In the genomic region with DNA sequence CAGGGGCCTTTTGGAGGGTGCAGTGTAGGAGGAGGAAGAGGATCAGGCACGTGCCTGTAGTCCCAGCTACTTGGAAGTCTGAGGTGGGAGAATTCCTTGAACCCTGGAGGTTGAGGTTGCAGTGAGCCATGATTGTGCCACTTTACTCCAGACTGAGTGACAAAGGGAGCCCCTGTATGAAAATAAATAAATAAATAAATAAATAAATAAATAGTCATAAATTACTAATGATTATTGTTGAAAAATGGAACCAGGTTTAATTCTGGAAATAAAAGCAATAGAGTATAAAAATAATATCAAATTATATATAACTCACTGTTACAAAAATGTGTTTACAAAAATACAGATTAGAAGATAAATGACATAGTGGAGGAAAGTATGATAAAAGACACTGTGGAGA, we compare ENCODE assay signal across 32 cellular contexts. TPM values are rescaled to one million over a fixed set of nuclear protein-coding genes. Genes with fewer than 3 reads are reported as not detected.
"Had no signal": no experiment of that assay in that cellular context is flagged by ENCODE, and none has a peak within 500 bp of the region (broad histone marks: within the 10 kb centered on the region; RNA-seq: fewer than 3 reads in every experiment).

No MANE protein-coding gene starts in this region.

- H3K36me3 Mint-ChIP-seq: stimulated activated effector memory CD8-positive, alpha-beta T cell treated with anti-CD3 and anti-CD28 coated beads, Interleukin-12 subunit alpha, Interleukin-12 subunit beta, amount 100 ng/mL, for 72 hours; stimulated activated memory B cell treated with anti-CD40 and anti-IgM and Interleukin-4, amounts not matched to agents 10 μg/mL and 1 μg/mL and 100 μg/mL, for 72 hours; stimulated activated naive B cell treated with anti-CD40 and anti-IgM and Interleukin-4, amounts not matched to agents 10 μg/mL and 1 μg/mL and 100 μg/mL, for 72 hours; type B pancreatic cell had no signal

- H3K4me3 Mint-ChIP-seq: stimulated activated effector memory CD8-positive, alpha-beta T cell treated with anti-CD3 and anti-CD28 coated beads, Interleukin-12 subunit alpha, Interleukin-12 subunit beta, amount 100 ng/mL, for 72 hours; stimulated activated memory B cell treated with anti-CD40 and anti-IgM and Interleukin-4, amounts not matched to agents 10 μg/mL and 1 μg/mL and 100 μg/mL, for 72 hours; stimulated activated naive B cell treated with anti-CD40 and anti-IgM and Interleukin-4, amounts not matched to agents 10 μg/mL and 1 μg/mL and 100 μg/mL, for 72 hours; stimulated activated naive CD8-positive, alpha-beta T cell treated with anti-CD3 and anti-CD28 coated beads, Interleukin-15, amount 100 ng/mL, for 72 hours; stimulated activated naive CD8-positive, alpha-beta T cell treated with anti-CD3 and anti-CD28 coated beads, Interleukin-15, Interleukin-2, amounts not matched to agents 100 ng/mL and 50 ng/mL, for 24 hours; type B pancreatic cell had no signal

- H3K27ac ChIP-seq: stomach, suprapubic skin, testis, thoracic aorta, thyroid gland, tibial artery, tibial nerve, transverse colon, upper lobe of left lung, upper lobe of right lung, uterus, vagina had no signal

- H3K9me3 ChIP-seq: suprapubic skin, testis, thoracic aorta, thyroid gland, tibial artery, tibial nerve, transverse colon, upper lobe of left lung, upper lobe of right lung, uterus, vagina had no signal

- H3K27me3 ChIP-seq: stomach, suprapubic skin, testis, thyroid gland, tibial artery, tibial nerve, transverse colon, upper lobe of left lung, upper lobe of right lung, uterus, vagina had no signal

- H3K4me3 ChIP-seq: stomach, suprapubic skin, testis, thoracic aorta, thyroid gland, tibial artery, tibial nerve, transverse colon, upper lobe of left lung, upper lobe of right lung, uterus, vagina had no signal

- H3K9me3 Mint-ChIP-seq: stimulated activated effector memory CD8-positive, alpha-beta T cell treated with anti-CD3 and anti-CD28 coated beads, Interleukin-12 subunit alpha, Interleukin-12 subunit beta, amount 100 ng/mL, for 72 hours; stimulated activated memory B cell treated with anti-CD40 and anti-IgM and Interleukin-4, amounts not matched to agents 10 μg/mL and 1 μg/mL and 100 μg/mL, for 72 hours; stimulated activated naive CD8-positive, alpha-beta T cell treated with anti-CD3 and anti-CD28 coated beads, Interleukin-15, Interleukin-2, amounts not matched to agents 100 ng/mL and 50 ng/mL, for 24 hours had no signal

- H3K36me3 ChIP-seq: stomach, suprapubic skin, thoracic aorta, thyroid gland, tibial artery, tibial nerve, transverse colon, upper lobe of left lung, upper lobe of right lung, uterus, vagina had no signal

- DNase-seq: stimulated activated CD4-positive, alpha-beta T cell treated with anti-CD3 and anti-CD28 coated beads, Interleukin-2, amount 100 ng/mL, for 48 hours; stimulated activated CD4-positive, alpha-beta T cell treated with anti-CD3 and anti-CD28 coated beads, Interleukin-4, amount 100 ng/mL, for 1 hour; stimulated activated CD4-positive, alpha-beta T cell treated with anti-CD3 and anti-CD28 coated beads, Interleukin-4, amount 100 ng/mL, for 24 hours; stimulated activated CD4-positive, alpha-beta T cell treated with anti-CD3 and anti-CD28 coated beads, Interleukin-4, amount 100 ng/mL, for 4 hours; stimulated activated CD8-positive, alpha-beta memory T cell treated with anti-CD3 and anti-CD28 coated beads, Interleukin-4, amount 100 ng/mL, for 48 hours; stimulated activated naive B cell treated with anti-CD40 and anti-IgM and Interleukin-4, amounts not matched to agents 10 μg/mL and 1 μg/mL and 100 μg/mL, for 72 hours; stimulated activated naive CD4-positive, alpha-beta T cell; stimulated activated naive CD4-positive, alpha-beta T cell treated with Interleukin-2 at 50 U/mL for 16 hours; stimulated activated naive CD8-positive, alpha-beta T cell treated with anti-CD3 and anti-CD28 coated beads, Interleukin-15, amount 100 ng/mL, for 72 hours; stimulated activated naive CD8-positive, alpha-beta T cell treated with anti-CD3 and anti-CD28 coated beads, Interleukin-15, Interleukin-2, amounts not matched to agents 100 U/mL and 50 U/mL, for 24 hours; stomach; substantia nigra; testis; thyroid gland; tibial artery; transverse colon; trophoblast cell; upper lobe of left lung; upper lobe of right lung; uterus had no signal

- H3K27me3 Mint-ChIP-seq: stimulated activated memory B cell treated with anti-CD40 and anti-IgM and Interleukin-4, amounts not matched to agents 10 μg/mL and 1 μg/mL and 100 μg/mL, for 72 hours; stimulated activated naive B cell treated with anti-CD40 and anti-IgM and Interleukin-4, amounts not matched to agents 10 μg/mL and 1 μg/mL and 100 μg/mL, for 72 hours; stimulated activated naive CD8-positive, alpha-beta T cell treated with anti-CD3 and anti-CD28 coated beads, Interleukin-15, amount 100 ng/mL, for 72 hours; stimulated activated naive CD8-positive, alpha-beta T cell treated with anti-CD3 and anti-CD28 coated beads, Interleukin-15, Interleukin-2, amounts not matched to agents 100 ng/mL and 50 ng/mL, for 24 hours; type B pancreatic cell had no signal

- H3K4me1 ChIP-seq: stomach, suprapubic skin, testis, thyroid gland, tibial artery, tibial nerve, transverse colon, upper lobe of left lung, upper lobe of right lung, uterus, vagina had no signal

- H3K4me1 Mint-ChIP-seq: stimulated activated effector memory CD8-positive, alpha-beta T cell treated with anti-CD3 and anti-CD28 coated beads, Interleukin-12 subunit alpha, Interleukin-12 subunit beta, amount 100 ng/mL, for 72 hours; stimulated activated memory B cell treated with anti-CD40 and anti-IgM and Interleukin-4, amounts not matched to agents 10 μg/mL and 1 μg/mL and 100 μg/mL, for 72 hours; stimulated activated naive B cell treated with anti-CD40 and anti-IgM and Interleukin-4, amounts not matched to agents 10 μg/mL and 1 μg/mL and 100 μg/mL, for 72 hours; stimulated activated naive CD8-positive, alpha-beta T cell treated with anti-CD3 and anti-CD28 coated beads, Interleukin-15, amount 100 ng/mL, for 72 hours had no signal

- H3K27ac Mint-ChIP-seq: stimulated activated effector memory CD8-positive, alpha-beta T cell treated with anti-CD3 and anti-CD28 coated beads, Interleukin-12 subunit alpha, Interleukin-12 subunit beta, amount 100 ng/mL, for 72 hours; stimulated activated memory B cell treated with anti-CD40 and anti-IgM and Interleukin-4, amounts not matched to agents 10 μg/mL and 1 μg/mL and 100 μg/mL, for 72 hours; stimulated activated naive B cell treated with anti-CD40 and anti-IgM and Interleukin-4, amounts not matched to agents 10 μg/mL and 1 μg/mL and 100 μg/mL, for 72 hours; stimulated activated naive CD8-positive, alpha-beta T cell treated with anti-CD3 and anti-CD28 coated beads, Interleukin-15, amount 100 ng/mL, for 72 hours; stimulated activated naive CD8-positive, alpha-beta T cell treated with anti-CD3 and anti-CD28 coated beads, Interleukin-15, Interleukin-2, amounts not matched to agents 100 ng/mL and 50 ng/mL, for 24 hours; type B pancreatic cell had no signal

- ATAC-seq: stimulated activated effector memory CD8-positive, alpha-beta T cell treated with anti-CD3 and anti-CD28 coated beads, Interleukin-12 subunit alpha, Interleukin-12 subunit beta, amount 100 ng/mL, for 72 hours; stimulated activated memory B cell treated with anti-CD40 and anti-IgM and Interleukin-4, amounts not matched to agents 10 μg/mL and 1 μg/mL and 100 μg/mL, for 72 hours; stimulated activated naive B cell treated with anti-CD40 and anti-IgM and Interleukin-4, amounts not matched to agents 10 μg/mL and 1 μg/mL and 100 μg/mL, for 72 hours; stimulated activated naive CD8-positive, alpha-beta T cell treated with anti-CD3 and anti-CD28 coated beads, Interleukin-15, amount 100 ng/mL, for 72 hours; stimulated activated naive CD8-positive, alpha-beta T cell treated with anti-CD3 and anti-CD28 coated beads, Interleukin-15, Interleukin-2, amounts not matched to agents 100 U/mL and 50 U/mL, for 24 hours; upper lobe of right lung had no signal

- FAIRE-seq: urothelium cell line had no signal

RNA-seq across cellular contexts. Expression of gene GRIA4, which starts 37.9 kb away (rescaled TPM):
- total RNA-seq: subcutaneous adipose tissue, tibial nerve, upper lobe of left lung, upper lobe of right lung, ureter, vagina had no signal
- polyA plus RNA-seq: urinary bladder had no signal
